33 cellular contexts compared by ENCODE assay signal in genomic region chr10:167383-167782, GRCh38.
"Had no signal": no experiment of that assay in that cellular context is flagged by ENCODE, and none has a peak within 500 bp of the region (broad histone marks: within the 10 kb centered on the region; RNA-seq: fewer than 3 reads in every experiment).

No MANE protein-coding gene starts in this region.

- H3K27ac ChIP-seq: KMS-11 had no signal

- H3K27me3 ChIP-seq: MG63 had no signal

- H3K4me3 ChIP-seq: MG63 had no signal

- H3K36me3 ChIP-seq: MG63 had no signal

- H3K9ac ChIP-seq: KMS-11 had no signal

- H3K4me2 ChIP-seq: KMS-11 had no signal

- H3K9me3 ChIP-seq: MG63 had no signal

- DNase-seq: Karpas-422, MG63, MM.1S, NCI-H1048, NCI-H1092, NCI-H1092 treated with DMSO at 0.1 percent for 48 hours, NCI-H1105, NCI-H1105 treated with DMSO at 0.1 percent for 48 hours, NCI-H1417, NCI-H1417 treated with DMSO at 0.1 percent for 48 hours, NCI-H1436, NCI-H1436 treated with DMSO at 0.1 percent for 48 hours, NCI-H146, NCI-H1694, NCI-H1694 treated with DMSO at 0.1 percent for 48 hours, NCI-H187, NCI-H187 treated with DMSO at 0.1 percent for 48 hours, NCI-H2029, NCI-H2029 treated with DMSO at 0.1 percent for 48 hours, NCI-H2081, NCI-H2081 treated with DMSO at 0.1 percent for 48 hours, NCI-H2107, NCI-H2171, NCI-H2171 treated with DMSO at 0.1 percent for 48 hours, NCI-H2227 treated with DMSO at 0.1 percent for 48 hours, NCI-H226, NCI-H345, NCI-H446, NCI-H446 treated with DMSO at 0.1 percent for 48 hours, NCI-H510A, NCI-H510A treated with DMSO at 0.1 percent for 48 hours, NCI-H524 had no signal
